Comparison of ENCODE assay signal across 7 cellular contexts in genomic region chr6:43014434-43014909, GRCh38. TPM values are rescaled to one million over a fixed set of nuclear protein-coding genes. Genes with fewer than 3 reads are reported as not detected.
A peak's percentile ranks its signal among the peaks of the same experiment; 100 is the strongest.
DNase-seq lines count a peak whose midpoint lies in the region; ATAC-seq and TF ChIP-seq lines count a peak whose summit lies in the region.

No MANE protein-coding gene starts in this region.

- H3K27ac Mint-ChIP-seq in GM23338: peak overlapping the region; percentile 93

- peaks cover 15% of the 10 kb centered on the region for H4K20me1 ChIP-seq in GM23338 (replicated peaks; ENCODE audit: insufficient read depth)
- H4K20me1 ChIP-seq in osteoblast (ENCODE audit: insufficient read depth, low read length): peaks cover 34% of the 10 kb centered on the region

- peaks cover 23% of the 10 kb centered on the region for H3K27me3 Mint-ChIP-seq in GM23338 (ENCODE audit: insufficient read depth, low read depth, poor library complexity)

- ATAC-seq in GM23338 (no peak), GM21737 (IDR thresholded peaks at IDR 0.05; ENCODE audit: unreplicated experiment) (no peak)

- TF ChIP-seq POLR2A in Peyer's patch (IDR thresholded peaks at IDR 0.05): no peak

- peak overlapping the region; percentile 57 for H3K27ac ChIP-seq in GM23338 (ENCODE audit: low read depth)
- H3K27ac ChIP-seq in Peyer's patch: peak overlapping the region; percentile 61 to 83 (median 70)
- H3K27ac ChIP-seq in osteoblast (ENCODE audit: low read depth, low read length): peak overlapping the region; percentile 87

- no peak for TF ChIP-seq CTCF in GM23338 (conservative IDR thresholded peaks at IDR 0.05; ENCODE audit: low read depth in 2 of 2)
- TF ChIP-seq CTCF in Peyer's patch (IDR thresholded peaks at IDR 0.05): no peak
- no peak for TF ChIP-seq CTCF in epithelial cell of esophagus (IDR thresholded peaks at IDR 0.05; ENCODE audit: insufficient read depth, low read depth, low read length, missing control alignments)
- TF ChIP-seq CTCF in osteoblast (IDR thresholded peaks at IDR 0.05; ENCODE audit: extremely low read depth, low read depth, low read length): no peak

- peak overlapping the region; percentile 92 for H3K4me3 Mint-ChIP-seq in GM23338

- peaks cover 45% of the 10 kb centered on the region for H3K79me2 ChIP-seq in GM23338 (replicated peaks; ENCODE audit: insufficient read depth)
- peaks cover 87% of the 10 kb centered on the region for H3K79me2 ChIP-seq in osteoblast (ENCODE audit: insufficient read depth, low read length)

- DNase-seq in GM23338 (ENCODE audit: low spot score): no peak
- DNase-seq in Peyer's patch: no peak
- peak; percentile 30 for DNase-seq in epithelial cell of esophagus (ENCODE audit: low read depth)
- peak; percentile 92 for DNase-seq in osteoblast (ENCODE audit: insufficient read length, low spot score, missing footprints)
- no peak for DNase-seq in HEK293T (ENCODE audit: extremely low spot score)
- DNase-seq in activated CD4-positive, CD25-positive, alpha-beta regulatory T cell treated with anti-CD3 and anti-CD28 coated beads, Interleukin-2, amount 50 U/mL, for 72 hours: no peak

- peak overlapping the region; percentile 94 for H3K4me3 ChIP-seq in GM23338
- H3K4me3 ChIP-seq in Peyer's patch: peak overlapping the region; percentile 58 to 89 (median 66)
- H3K4me3 ChIP-seq in epithelial cell of esophagus (ENCODE audit: low read length): peak overlapping the region; percentile 98
- H3K4me3 ChIP-seq in osteoblast (ENCODE audit: insufficient read depth, low read length): peak overlapping the region; percentile 98

- H3K9me3 Mint-ChIP-seq in GM23338: no peaks in the 10 kb centered on the region

- H3K27me3 ChIP-seq in GM23338 (ENCODE audit: insufficient read depth) (no peaks in the 10 kb centered on the region), Peyer's patch (no peaks in the 10 kb centered on the region), osteoblast (ENCODE audit: insufficient read depth, low read length) (no peaks in the 10 kb centered on the region)

- H3K36me3 ChIP-seq in GM23338 (ENCODE audit: insufficient read depth) (peaks cover 13% of the 10 kb centered on the region; the same call in 1 of the 2 replicates), Peyer's patch (peaks cover 0 to 51% (median 0%) of the 10 kb centered on the region in 3 donors), osteoblast (ENCODE audit: insufficient read depth, low read length) (peaks cover 55% of the 10 kb centered on the region)

- H3K9me3 ChIP-seq in Peyer's patch: no peaks in the 10 kb centered on the region
- H3K9me3 ChIP-seq in osteoblast (ENCODE audit: low read depth, low read length): no peaks in the 10 kb centered on the region

- POLR2A ChIA-PET in HEK293T (lab: Yijun Ruan, JAX): interaction anchor here (0.6 to 7.4 kb wide), 25 partner anchors 8 to 1205 kb away, joined by 3 to 78 read pairs (median 5); partner anchors contain the start of genes CNPY3, CUL7, KLC4 and MRPL2

- H3K4me1 Mint-ChIP-seq in GM23338: peaks cover 30% of the 10 kb centered on the region

- H3K9me2 ChIP-seq in GM23338 (ENCODE audit: insufficient read depth): no peaks in the 10 kb centered on the region

- H3F3A ChIP-seq in GM23338 (replicated peaks; ENCODE audit: low read depth): 0 out of 2 replicates have a peak, but pooled peaks cover 22% of the 10 kb centered on the region

- no peak overlapping the region for H2AFZ ChIP-seq in GM23338
- peak overlapping the region; percentile 79 for H2AFZ ChIP-seq in osteoblast (ENCODE audit: low read length)

- H3K36me3 Mint-ChIP-seq in GM23338 (ENCODE audit: low read depth): peaks cover 67% of the 10 kb centered on the region

- H3K4me1 ChIP-seq in GM23338 (ENCODE audit: insufficient read depth): peaks cover 16% of the 10 kb centered on the region
- peaks cover 0 to 41% (median 10%) of the 10 kb centered on the region in 4 donors for H3K4me1 ChIP-seq in Peyer's patch
- H3K4me1 ChIP-seq in osteoblast (ENCODE audit: insufficient read depth, low read length): peaks cover 28% of the 10 kb centered on the region

- CTCF ChIA-PET in HEK293T (lab: Yijun Ruan, JAX): interaction anchor here (0.9 kb wide), 1 partner anchor 129 kb away, joined by 4 read pairs; no protein-coding TSS in a partner anchor

- H3K4me2 ChIP-seq in GM23338 (peak overlapping the region; percentile 89), osteoblast (ENCODE audit: insufficient read depth, low read length) (peak overlapping the region; percentile 95)

TF ChIP-seq in GM23338, 12 proteins besides CTCF, POLR2A, EP300 and RAD21 (continues in another document):
- no peak for TF ChIP-seq JUNB (IDR thresholded peaks at IDR 0.05; ENCODE audit: unreplicated experiment)

TF ChIP-seq in HEK293T, 16 proteins besides CTCF, POLR2A, EP300 and RAD21:
- no peak for TF ChIP-seq ZNF384 (IDR thresholded peaks at IDR 0.05)

RNA-seq across cellular contexts. Expression of gene KLHDC3, which starts 0.4 kb away (rescaled TPM):
- 182 and 184 TPM in 2 replicates for total RNA-seq in GM23338 (2014; rRNA removed; shearing (Covaris generic))
- 86.2 and 88.2 TPM in 2 replicates for polyA plus RNA-seq in GM23338 (2016; fragmentation: Nextera tagmentation; extraction: Ambion mirVana)
- total RNA-seq in Peyer's patch: 10 to 100 TPM; 38.8 to 59.2 (median 52.6) TPM
- total RNA-seq in osteoblast: 122 and 123 TPM in 2 replicates

RNA-seq across cellular contexts. Expression of gene MEA1, which starts 0.7 kb away (rescaled TPM):
- total RNA-seq in GM23338 (2014; rRNA removed; shearing (Covaris generic)): 65.6 and 70.5 TPM in 2 replicates
- polyA plus RNA-seq in GM23338 (2016; fragmentation: Nextera tagmentation; extraction: Ambion mirVana): 205 and 215 TPM in 2 replicates
- total RNA-seq in Peyer's patch (10 to 100 TPM; 34.3 to 40.4 (median 36.1) TPM), osteoblast (42.4 and 47.4 TPM in 2 replicates)

RNA-seq across cellular contexts. Expression of gene RRP36, which starts 7.0 kb away (rescaled TPM):
- total RNA-seq in GM23338 (2014; rRNA removed; shearing (Covaris generic)): 98.6 and 106 TPM in 2 replicates
- polyA plus RNA-seq in GM23338 (2016; fragmentation: Nextera tagmentation; extraction: Ambion mirVana): 63.8 and 64.7 TPM in 2 replicates
- total RNA-seq in Peyer's patch (10 to 100 TPM; 39.2 to 75.9 (median 50.4) TPM), osteoblast (84.0 and 90.2 TPM in 2 replicates)

RNA-seq across cellular contexts. Expression of gene PPP2R5D, which starts 30.1 kb away (rescaled TPM):
- 49.9 and 55.3 TPM in 2 replicates for total RNA-seq in GM23338 (2014; rRNA removed; shearing (Covaris generic))
- polyA plus RNA-seq in GM23338 (2016; fragmentation: Nextera tagmentation; extraction: Ambion mirVana): 16.5 and 20.0 TPM in 2 replicates
- total RNA-seq in Peyer's patch (100 to 1,000 TPM in 3 of 4 donors, 10 to 100 TPM in 1; 84.2 to 177 (median 152) TPM), osteoblast (30.8 and 36.8 TPM in 2 replicates)

RNA-seq across cellular contexts. Expression of gene PEX6, which starts 35.5 kb away (rescaled TPM):
- total RNA-seq in GM23338 (2014; rRNA removed; shearing (Covaris generic)): 24.8 and 25.1 TPM in 2 replicates
- polyA plus RNA-seq in GM23338 (2016; fragmentation: Nextera tagmentation; extraction: Ambion mirVana): 5.2 and 6.5 TPM in 2 replicates
- total RNA-seq in Peyer's patch (10 to 100 TPM; 19.0 to 61.3 (median 39.0) TPM), osteoblast (15.3 and 23.5 TPM in 2 replicates)

Comparison
In these comparisons a context has a peak if more than half of its experiments do, and no peak if none do; other contexts are left out.
1. DNase-seq: peak in epithelial cell of esophagus (single experiment) and osteoblast (single experiment); none in GM23338 (single experiment), Peyer's patch (0 of 3), HEK293T (single experiment) and activated CD4-positive, CD25-positive, alpha-beta regulatory T cell treated with anti-CD3 and anti-CD28 coated beads, Interleukin-2, amount 50 U/mL, for 72 hours (single experiment).
2. Peak in every context shown above with its lines, with median percentiles within 50 percentile points of each other: H3K27ac ChIP-seq and H3K4me3 ChIP-seq.